Comparison of ENCODE assay signal across 8 cellular contexts in the genomic region with DNA sequence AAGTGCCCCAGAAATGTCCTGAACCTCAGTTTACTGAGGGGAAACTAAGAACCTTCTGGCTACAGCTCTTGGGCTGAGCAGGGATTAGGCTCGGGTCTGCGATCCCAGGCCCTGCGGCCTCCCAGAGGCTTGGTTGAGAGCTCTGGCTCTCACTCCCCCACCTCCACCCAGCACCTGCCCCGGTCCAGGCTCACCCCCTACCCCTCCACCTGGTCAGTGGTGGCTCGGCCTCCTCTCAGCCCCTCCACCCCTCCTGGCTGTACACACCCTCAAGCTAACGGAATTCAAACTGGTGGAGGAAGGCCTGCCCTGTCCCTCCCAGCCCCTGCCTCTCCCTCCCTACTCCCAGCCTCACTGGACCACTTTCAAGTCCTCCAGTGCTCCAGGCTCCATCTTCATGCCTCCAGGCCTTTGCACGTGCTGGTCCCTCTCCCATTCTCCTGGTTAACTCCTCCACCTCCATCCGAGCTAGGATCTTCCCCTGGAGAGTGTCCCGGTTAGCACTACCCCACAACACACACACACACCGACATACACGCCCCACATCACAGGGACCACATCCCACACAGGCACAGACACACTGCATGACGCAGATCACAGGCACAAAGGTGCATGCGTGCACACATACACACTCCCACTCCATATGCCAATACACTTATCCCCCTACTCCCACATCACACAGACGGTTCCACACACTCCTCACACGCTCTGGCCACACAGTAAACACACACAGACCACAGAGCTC.
DNase-seq lines count a peak whose midpoint lies in the region; ATAC-seq and TF ChIP-seq lines count a peak whose summit lies in the region.

No MANE protein-coding gene starts in this region.

- H3K36me3 ChIP-seq in HUES64 (ENCODE audit: insufficient read depth, low read length) = no peaks in the 10 kb centered on the region

- DNase-seq in activated T-cell treated with anti-CD3 and anti-CD28 coated beads, Interleukin-2, amount 50 U/mL, for 1 hour = peak; percentile 70
- peak; percentile 67 for DNase-seq in fibroblast of pulmonary artery (ENCODE audit: low read depth)
- peak; percentile 3 for DNase-seq in pons (ENCODE audit: low spot score)
- DNase-seq in NCI-H1417 treated with DMSO at 0.1 percent for 48 hours (lab: John Stamatoyannopoulos, UW) = no peak
- DNase-seq in HuH-7 (ENCODE audit: low spot score) = no peak

- 74% methylated on average over 15 of the region's 15 CpGs for WGBS in HUES64

- H3K9me3 ChIP-seq in HUES64 (ENCODE audit: insufficient read depth, low read depth, low read length) = no peaks in the 10 kb centered on the region

- ATAC-seq in HG03571 (IDR thresholded peaks at IDR 0.05; ENCODE audit: unreplicated experiment) (no peak), HG03108 (IDR thresholded peaks at IDR 0.05; ENCODE audit: unreplicated experiment) (no peak)

- TF ChIP-seq CTCF in fibroblast of pulmonary artery (IDR thresholded peaks at IDR 0.05; ENCODE audit: low read length, missing control alignments) = no peak

- H3K4me3 ChIP-seq in HUES64 (ENCODE audit: low read length) (peak overlapping the region; percentile 11; the same call in 1 of the 2 replicates), fibroblast of pulmonary artery (replicated peaks; ENCODE audit: low read depth, low read length) (peak overlapping the region; percentile 56)

- H3K27me3 ChIP-seq in HUES64 (ENCODE audit: insufficient read depth, low read length) = peaks cover 37% of the 10 kb centered on the region; the same call in 1 of the 2 replicates

- 0 out of 2 replicates have a peak overlapping the region, but pooled peaks have one; percentile 27 for H3K9ac ChIP-seq in HUES64 (ENCODE audit: low read depth, low read length)

- peaks cover 39% of the 10 kb centered on the region for H3K4me1 ChIP-seq in HUES64 (ENCODE audit: insufficient read depth, low read length)

- no peak overlapping the region for H3K27ac ChIP-seq in HUES64 (ENCODE audit: low read depth, low read length)

Comparison
In these comparisons a context has a peak if more than half of its experiments do, and no peak if none do; other contexts are left out.
1. DNase-seq: peak in activated T-cell treated with anti-CD3 and anti-CD28 coated beads, Interleukin-2, amount 50 U/mL, for 1 hour (single experiment), fibroblast of pulmonary artery (single experiment) and pons (single experiment); none in NCI-H1417 treated with DMSO at 0.1 percent for 48 hours (single experiment) and HuH-7 (single experiment).